9 cellular contexts compared by ENCODE assay signal in the genomic region with DNA sequence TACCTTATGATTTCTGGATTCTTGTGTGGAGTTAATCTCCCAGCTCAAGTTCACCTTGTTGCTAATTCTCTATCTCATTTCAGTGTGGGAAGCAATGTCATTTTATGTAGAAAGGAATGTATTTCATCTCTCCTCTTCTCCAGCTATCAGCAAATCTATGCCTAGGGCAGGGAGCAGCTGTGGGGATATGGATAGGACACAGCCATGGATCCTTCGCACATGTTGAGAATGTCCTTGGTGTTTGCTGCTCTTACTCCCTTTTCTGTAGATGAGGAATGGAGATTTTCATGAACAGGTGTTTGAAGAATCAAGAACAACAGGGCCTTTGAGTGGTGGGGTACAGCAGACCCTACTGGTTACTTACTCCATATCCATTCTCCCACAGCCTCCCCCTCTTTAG.
"Had no signal": no experiment of that assay in that cellular context is flagged by ENCODE, and none has a peak within 500 bp of the region (broad histone marks: within the 10 kb centered on the region; RNA-seq: fewer than 3 reads in every experiment).

No MANE protein-coding gene starts in this region.

- H3K9me3 ChIP-seq: HAP-1 had no signal

- H2AFZ ChIP-seq: GM23248, GM23338 had no signal

- H3K27ac ChIP-seq: GM23248 had no signal

- H3K36me3 ChIP-seq: HAP-1 had no signal

- H3K4me1 ChIP-seq: HAP-1 had no signal

- H3K4me3 ChIP-seq: GM23248, GM23338, HAP-1 had no signal

- DNase-seq: GM23248, GOT3, H7, H9, HCEC 1CT, HFFc6 had no signal

- ATAC-seq: GM23338, HCT116 had no signal

- H3K4me2 ChIP-seq: GM23338 had no signal

- H3K9ac ChIP-seq: GM23248 had no signal
